ENCODE assay signal across 12 cellular contexts in genomic region chr10:124693396-124693795, GRCh38. TPM values are rescaled to one million over a fixed set of nuclear protein-coding genes. Genes with fewer than 3 reads are reported as not detected.
DNase-seq lines count a peak whose midpoint lies in the region; ATAC-seq and TF ChIP-seq lines count a peak whose summit lies in the region.
"Had no signal": no experiment of that assay in that cellular context is flagged by ENCODE, and none has a peak within 500 bp of the region (broad histone marks: within the 10 kb centered on the region; RNA-seq: fewer than 3 reads in every experiment).

No MANE protein-coding gene starts in this region.

- no peak for TF ChIP-seq CTCF in natural killer cell (IDR thresholded peaks at IDR 0.05)

- no peaks in the 10 kb centered on the region for H3K9me3 Mint-ChIP-seq in natural killer cell

- no peaks in the 10 kb centered on the region for H3K27me3 Mint-ChIP-seq in natural killer cell (ENCODE audit: low read depth in 2 of 2)

- peaks cover 76 to 83% of the 10 kb centered on the region in 2 donors for H3K4me1 Mint-ChIP-seq in natural killer cell

- peak; percentile 71 for DNase-seq in COLO668 (lab: John Stamatoyannopoulos, UW; ENCODE audit: unreplicated experiment)
- peak; percentile 56 for DNase-seq in NCI-H2029 treated with DMSO at 0.1 percent for 48 hours (lab: John Stamatoyannopoulos, UW)
- no peak for DNase-seq in natural killer cell
- DNase-seq in globus pallidus (ENCODE audit: low spot score) = no peak
- no peak for DNase-seq in GDM1 (lab: John Stamatoyannopoulos, UW)
- no peak for DNase-seq in SW 1271 (lab: John Stamatoyannopoulos, UW)
- DNase-seq: H7, islet precursor cell, T-helper 9 cell had no signal

- peaks cover 7% of the 10 kb centered on the region for H3K36me3 Mint-ChIP-seq in natural killer cell

- intact Hi-C loops in natural killer cell (cut with micrococcal nuclease) = no loop called here

- ATAC-seq in natural killer cell = no peak
- no peak for ATAC-seq in GM21619 (IDR thresholded peaks at IDR 0.05; ENCODE audit: unreplicated experiment)
- ATAC-seq: sciatic nerve had no signal

- H3K27ac ChIP-seq in angular gyrus (ENCODE audit: low read depth, low read length) = peak overlapping the region; percentile 86

- H3K27ac Mint-ChIP-seq in natural killer cell = peak overlapping the region; percentile 89 to 95

- no peak overlapping the region for H3K4me3 Mint-ChIP-seq in natural killer cell

RNA-seq across cellular contexts. Expression of gene FAM53B, which starts 50.8 kb away (rescaled TPM):
- 100 to 1,000 TPM in 2 of 3 donors, 10 to 100 TPM in 1; 77.4 to 172 (median 121) TPM for total RNA-seq in natural killer cell

Comparison
In these comparisons a context has a peak if more than half of its experiments do, and no peak if none do; other contexts are left out.
1. DNase-seq: peak in COLO668 (single experiment) and NCI-H2029 treated with DMSO at 0.1 percent for 48 hours (single experiment); none in natural killer cell (single experiment), globus pallidus (single experiment), GDM1 (single experiment) and SW 1271 (0 of 2).